ENCODE assay signal across 1 cellular context in the genomic region with DNA sequence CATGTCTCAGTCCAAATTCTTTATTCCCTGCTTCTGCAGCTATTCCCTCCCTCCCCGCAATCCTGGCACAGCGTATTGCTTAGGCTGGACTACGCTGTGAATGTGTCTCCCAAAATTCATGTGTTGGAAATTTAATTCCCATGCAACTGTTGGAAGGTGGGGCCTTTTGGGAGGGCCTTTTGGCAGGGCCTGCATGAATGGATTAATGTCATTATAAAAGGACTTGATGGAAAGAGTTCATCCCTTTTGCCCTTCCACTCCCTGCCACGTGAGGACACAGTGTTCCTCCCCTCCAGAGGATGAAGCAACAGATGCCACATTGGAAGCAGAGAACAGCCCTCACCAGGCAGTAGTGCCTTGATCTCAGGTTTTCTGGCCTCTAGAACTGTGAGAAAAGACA.
TF ChIP-seq lines count a peak whose summit lies in the region.

No MANE protein-coding gene starts in this region.

TF ChIP-seq in SK-N-SH treated with all-trans-retinoic acid at 6 μM for 48 hours, 23 proteins besides CTCF, POLR2A, EP300 and RAD21 (continued from another document):
- TF ChIP-seq, protein P1, sequence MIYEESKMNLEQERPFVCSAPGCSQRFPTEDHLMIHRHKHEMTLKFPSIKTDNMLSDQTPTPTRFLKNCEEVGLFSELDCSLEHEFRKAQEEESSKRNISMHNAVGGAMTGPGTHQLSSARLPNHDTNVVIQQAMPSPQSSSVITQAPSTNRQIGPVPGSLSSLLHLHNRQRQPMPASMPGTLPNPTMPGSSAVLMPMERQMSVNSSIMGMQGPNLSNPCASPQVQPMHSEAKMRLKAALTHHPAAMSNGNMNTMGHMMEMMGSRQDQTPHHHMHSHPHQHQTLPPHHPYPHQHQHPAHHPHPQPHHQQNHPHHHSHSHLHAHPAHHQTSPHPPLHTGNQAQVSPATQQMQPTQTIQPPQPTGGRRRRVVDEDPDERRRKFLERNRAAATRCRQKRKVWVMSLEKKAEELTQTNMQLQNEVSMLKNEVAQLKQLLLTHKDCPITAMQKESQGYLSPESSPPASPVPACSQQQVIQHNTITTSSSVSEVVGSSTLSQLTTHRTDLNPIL (CRISPR knock-in tag; IDR thresholded peaks at IDR 0.05; ENCODE audit: low read depth): no peak
- TF ChIP-seq ESRRG (CRISPR knock-in tag; IDR thresholded peaks at IDR 0.05): no peak
